13 cellular contexts compared by ENCODE assay signal in genomic region chr3:197953325-197953724, GRCh38. TPM values are rescaled to one million over a fixed set of nuclear protein-coding genes. Genes with fewer than 3 reads are reported as not detected.
A peak's percentile ranks its signal among the peaks of the same experiment; 100 is the strongest.
DNase-seq lines count a peak whose midpoint lies in the region; ATAC-seq and TF ChIP-seq lines count a peak whose summit lies in the region.
"Had no signal": no experiment of that assay in that cellular context is flagged by ENCODE, and none has a peak within 500 bp of the region (broad histone marks: within the 10 kb centered on the region; RNA-seq: fewer than 3 reads in every experiment).

No MANE protein-coding gene starts in this region.

- DNase-seq in SK-N-SH (no peak), adipocyte (ENCODE audit: low read depth) (no peak), iPS-NIHi7 (ENCODE audit: extremely low spot score) (no peak)
- no peak for DNase-seq in activated CD4-positive, CD25-positive, alpha-beta regulatory T cell (lab: John Stamatoyannopoulos, UW)
- DNase-seq: 8988T, body of pancreas, left lung, NCI-H187, retina had no signal

- no peaks in the 10 kb centered on the region for H3K9me3 Mint-ChIP-seq in IgD-negative memory B cell
- H3K9me3 Mint-ChIP-seq in nephron, result no peaks in the 10 kb centered on the region

- no peaks in the 10 kb centered on the region for H3K9me2 ChIP-seq in SK-N-SH

- peaks cover 38 to 62% of the 10 kb centered on the region in 2 experiments for H3K36me3 ChIP-seq in SK-N-SH (replicated peaks in 1 of 2; ENCODE audit: control insufficient read depth in 1 of 2, insufficient read depth in 2 of 2, low read length in 1 of 2)
- H3K36me3 ChIP-seq in adipocyte (ENCODE audit: control insufficient read depth, insufficient read depth, low read length, severe bottlenecking), result peaks cover 59% of the 10 kb centered on the region

- H2AFZ ChIP-seq in SK-N-SH (ENCODE audit: low read depth), result no peak overlapping the region

- CTCF ChIA-PET in SK-N-SH (lab: Yijun Ruan, JAX), result interaction anchor here (2.2 kb wide), 1 partner anchor 48 kb away, joined by 6 read pairs; no protein-coding TSS in a partner anchor

- TF ChIP-seq RAD21 in SK-N-SH (IDR thresholded peaks at IDR 0.05; ENCODE audit: low read length), result no peak

- no peak for TF ChIP-seq CTCF in SK-N-SH (IDR thresholded peaks at IDR 0.05)
- no peak for TF ChIP-seq CTCF in nephron (IDR thresholded peaks at IDR 0.05; ENCODE audit: unreplicated experiment in 3 of 3)

- H3K79me2 ChIP-seq in SK-N-SH (ENCODE audit: insufficient read depth), result peaks cover 53% of the 10 kb centered on the region

- TF ChIP-seq EP300 in SK-N-SH (IDR thresholded peaks at IDR 0.05; ENCODE audit: borderline replicate concordance in 1 of 2, low read depth in 1 of 2, low read length in 1 of 2), result no peak

- peaks cover 6% of the 10 kb centered on the region for H3K36me3 Mint-ChIP-seq in IgD-negative memory B cell
- H3K36me3 Mint-ChIP-seq in nephron (ENCODE audit: low read depth), result peaks cover 62% of the 10 kb centered on the region

- POLR2A ChIA-PET in SK-N-SH (lab: Yijun Ruan, JAX), result no interaction called here

- ATAC-seq in SK-N-SH treated with all-trans-retinoic acid at 6 μM for 48 hours (no peak), HG03432 (IDR thresholded peaks at IDR 0.05; ENCODE audit: unreplicated experiment) (no peak)
- ATAC-seq: body of pancreas, left lung had no signal

- peak overlapping the region; percentile 2 to 70 (median 40) for H3K4me3 Mint-ChIP-seq in IgD-negative memory B cell
- H3K4me3 Mint-ChIP-seq in nephron, result peak overlapping the region; percentile 64 to 76 (median 75)

- H3K27ac Mint-ChIP-seq in IgD-negative memory B cell (peak overlapping the region; percentile 71 to 79 (median 79)), nephron (peak overlapping the region in 2 of 3 experiments; percentile 21 to 75)

- no peaks in the 10 kb centered on the region for H3K27me3 Mint-ChIP-seq in IgD-negative memory B cell
- H3K27me3 Mint-ChIP-seq in nephron (ENCODE audit: low read depth), result no peaks in the 10 kb centered on the region

- H3K27me3 ChIP-seq in SK-N-SH (ENCODE audit: insufficient read depth) (no peaks in the 10 kb centered on the region), adipocyte (replicated peaks; ENCODE audit: control insufficient read depth, insufficient read depth, low read length) (no peaks in the 10 kb centered on the region)
- H3K27me3 ChIP-seq: body of pancreas, left lung had no signal

- WGBS in SK-N-SH (ENCODE audit: low lambda C conversion rate), result 65% methylated on average over 6 of the region's 6 CpGs

- H3F3A ChIP-seq in SK-N-SH (replicated peaks; ENCODE audit: insufficient read depth), result peaks cover 59% of the 10 kb centered on the region

- H3K9me3 ChIP-seq in SK-N-SH (no peaks in the 10 kb centered on the region), adipocyte (ENCODE audit: control insufficient read depth, low read length) (no peaks in the 10 kb centered on the region)
- H3K9me3 ChIP-seq: body of pancreas, left lung had no signal

- peak overlapping the region; percentile 20; the same call in 1 of the 2 replicates for H3K9ac ChIP-seq in SK-N-SH
- peak overlapping the region; percentile 66 for H3K9ac ChIP-seq in adipocyte (ENCODE audit: low read length)

- H3K4me1 ChIP-seq in SK-N-SH (ENCODE audit: control insufficient read depth in 1 of 2, insufficient read depth in 2 of 2, low read depth in 1 of 2, low read length in 1 of 2) (peaks cover 10 to 28% of the 10 kb centered on the region in 2 experiments; a peak in 3 of 4 replicates), adipocyte (ENCODE audit: control insufficient read depth, insufficient read depth, low read length) (peaks cover 57% of the 10 kb centered on the region)

- H3K4me3 ChIP-seq in SK-N-SH (ENCODE audit: low read depth in 2 of 2, low read length in 1 of 2) (0 out of 4 replicates have a peak overlapping the region, but pooled peaks of 1 of the 2 experiments have one; percentile 3), adipocyte (ENCODE audit: low read length) (peak overlapping the region; percentile 95)
- H3K4me3 ChIP-seq: body of pancreas had no signal

- peaks cover 20 to 36% (median 31%) of the 10 kb centered on the region in 3 donors for H3K4me1 Mint-ChIP-seq in IgD-negative memory B cell
- peaks cover 29% of the 10 kb centered on the region for H3K4me1 Mint-ChIP-seq in nephron

- H4K20me1 ChIP-seq in SK-N-SH (ENCODE audit: insufficient read depth), result peaks cover 40% of the 10 kb centered on the region

- peak overlapping the region; percentile 83 for H3K4me2 ChIP-seq in SK-N-SH

- peak overlapping the region in 1 of 2 experiments; percentile 8; a peak in 1 of 4 replicates for H3K27ac ChIP-seq in SK-N-SH (ENCODE audit: low read depth in 2 of 2, low read length in 1 of 2)
- H3K27ac ChIP-seq: left lung had no signal

TF ChIP-seq in SK-N-SH, 30 proteins besides CTCF, POLR2A, EP300 and RAD21 (continues in another document):
- TF ChIP-seq TAF1 (IDR thresholded peaks at IDR 0.05; ENCODE audit: borderline replicate concordance, low read depth, low read length) (no peak), USF2 (IDR thresholded peaks at IDR 0.05; ENCODE audit: borderline replicate concordance, low read depth, low read length) (no peak), FOSL2 (IDR thresholded peaks at IDR 0.05; ENCODE audit: borderline replicate concordance, low read depth) (no peak)
- TF ChIP-seq, protein P1, sequence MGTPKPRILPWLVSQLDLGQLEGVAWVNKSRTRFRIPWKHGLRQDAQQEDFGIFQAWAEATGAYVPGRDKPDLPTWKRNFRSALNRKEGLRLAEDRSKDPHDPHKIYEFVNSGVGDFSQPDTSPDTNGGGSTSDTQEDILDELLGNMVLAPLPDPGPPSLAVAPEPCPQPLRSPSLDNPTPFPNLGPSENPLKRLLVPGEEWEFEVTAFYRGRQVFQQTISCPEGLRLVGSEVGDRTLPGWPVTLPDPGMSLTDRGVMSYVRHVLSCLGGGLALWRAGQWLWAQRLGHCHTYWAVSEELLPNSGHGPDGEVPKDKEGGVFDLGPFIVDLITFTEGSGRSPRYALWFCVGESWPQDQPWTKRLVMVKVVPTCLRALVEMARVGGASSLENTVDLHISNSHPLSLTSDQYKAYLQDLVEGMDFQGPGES (IDR thresholded peaks at IDR 0.05; ENCODE audit: low read depth, low read length), result no peak

TF ChIP-seq in SK-N-SH treated with all-trans-retinoic acid at 6 μM for 48 hours, 23 proteins besides CTCF, POLR2A, EP300 and RAD21:
- TF ChIP-seq TOX (CRISPR knock-in tag; IDR thresholded peaks at IDR 0.05; ENCODE audit: borderline replicate concordance) (no peak), ISL1 (CRISPR knock-in tag; IDR thresholded peaks at IDR 0.05) (no peak), CSDC2 (CRISPR knock-in tag; IDR thresholded peaks at IDR 0.05) (no peak), ESRRG (CRISPR knock-in tag; IDR thresholded peaks at IDR 0.05) (no peak)

RNA-seq across cellular contexts. Expression of gene RPL35A, which starts 3.3 kb away (rescaled TPM):
- polyA plus RNA-seq in SK-N-SH (2012; rRNA removed) (875 and 919 TPM in 2 replicates), IgD-negative memory B cell (1,996 TPM)
- polyA plus RNA-seq in SK-N-SH (2012; cell fraction: cytosol; rRNA removed), result 1,201 and 1,818 TPM in 2 replicates
- polyA plus RNA-seq in SK-N-SH (2012; cell fraction: nucleus; rRNA removed), result 148 and 230 TPM in 2 replicates

RNA-seq across cellular contexts. Expression of gene LMLN, which starts 6.7 kb away (rescaled TPM):
- polyA plus RNA-seq in SK-N-SH (2012; rRNA removed), result 7.4 and 10.8 TPM in 2 replicates
- polyA plus RNA-seq in SK-N-SH (2012; cell fraction: cytosol; rRNA removed), result 7.9 and 8.0 TPM in 2 replicates
- polyA plus RNA-seq in SK-N-SH (2012; cell fraction: nucleus; rRNA removed), result 8.5 and 11.1 TPM in 2 replicates
- polyA plus RNA-seq in IgD-negative memory B cell, result 1.3 TPM
